1 cellular context compared by ENCODE assay signal in genomic region chrX:77528034-77528433, GRCh38.
TF ChIP-seq lines count a peak whose summit lies in the region.

No MANE protein-coding gene starts in this region.

TF ChIP-seq in GM23338, 12 proteins besides CTCF, POLR2A, EP300 and RAD21 (continued from another document):
- TF ChIP-seq, protein P1, sequence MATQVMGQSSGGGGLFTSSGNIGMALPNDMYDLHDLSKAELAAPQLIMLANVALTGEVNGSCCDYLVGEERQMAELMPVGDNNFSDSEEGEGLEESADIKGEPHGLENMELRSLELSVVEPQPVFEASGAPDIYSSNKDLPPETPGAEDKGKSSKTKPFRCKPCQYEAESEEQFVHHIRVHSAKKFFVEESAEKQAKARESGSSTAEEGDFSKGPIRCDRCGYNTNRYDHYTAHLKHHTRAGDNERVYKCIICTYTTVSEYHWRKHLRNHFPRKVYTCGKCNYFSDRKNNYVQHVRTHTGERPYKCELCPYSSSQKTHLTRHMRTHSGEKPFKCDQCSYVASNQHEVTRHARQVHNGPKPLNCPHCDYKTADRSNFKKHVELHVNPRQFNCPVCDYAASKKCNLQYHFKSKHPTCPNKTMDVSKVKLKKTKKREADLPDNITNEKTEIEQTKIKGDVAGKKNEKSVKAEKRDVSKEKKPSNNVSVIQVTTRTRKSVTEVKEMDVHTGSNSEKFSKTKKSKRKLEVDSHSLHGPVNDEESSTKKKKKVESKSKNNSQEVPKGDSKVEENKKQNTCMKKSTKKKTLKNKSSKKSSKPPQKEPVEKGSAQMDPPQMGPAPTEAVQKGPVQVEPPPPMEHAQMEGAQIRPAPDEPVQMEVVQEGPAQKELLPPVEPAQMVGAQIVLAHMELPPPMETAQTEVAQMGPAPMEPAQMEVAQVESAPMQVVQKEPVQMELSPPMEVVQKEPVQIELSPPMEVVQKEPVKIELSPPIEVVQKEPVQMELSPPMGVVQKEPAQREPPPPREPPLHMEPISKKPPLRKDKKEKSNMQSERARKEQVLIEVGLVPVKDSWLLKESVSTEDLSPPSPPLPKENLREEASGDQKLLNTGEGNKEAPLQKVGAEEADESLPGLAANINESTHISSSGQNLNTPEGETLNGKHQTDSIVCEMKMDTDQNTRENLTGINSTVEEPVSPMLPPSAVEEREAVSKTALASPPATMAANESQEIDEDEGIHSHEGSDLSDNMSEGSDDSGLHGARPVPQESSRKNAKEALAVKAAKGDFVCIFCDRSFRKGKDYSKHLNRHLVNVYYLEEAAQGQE (IDR thresholded peaks at IDR 0.05; ENCODE audit: unreplicated experiment) = no peak
- TF ChIP-seq POLR2AphosphoS5 (IDR thresholded peaks at IDR 0.05; ENCODE audit: low read depth) (no peak), CREB1 (CRISPR knock-in tag; IDR thresholded peaks at IDR 0.05; ENCODE audit: low read depth) (no peak), NANOG (IDR thresholded peaks at IDR 0.05; ENCODE audit: borderline replicate concordance) (no peak), ZNF114 (CRISPR knock-in tag; IDR thresholded peaks at IDR 0.05) (no peak), ETS1 (IDR thresholded peaks at IDR 0.05) (no peak), EZH2 (IDR thresholded peaks at IDR 0.05; ENCODE audit: low read depth, unreplicated experiment) (no peak), ZNF331 (CRISPR knock-in tag; IDR thresholded peaks at IDR 0.05; ENCODE audit: low read depth) (no peak), STAT1 (IDR thresholded peaks at IDR 0.05; ENCODE audit: unreplicated experiment) (no peak)
